Comparison of ENCODE assay signal across 9 cellular contexts in genomic region chr20:44720617-44720993, GRCh38. TPM values are rescaled to one million over a fixed set of nuclear protein-coding genes. Genes with fewer than 3 reads are reported as not detected.
DNase-seq lines count a peak whose midpoint lies in the region; ATAC-seq and TF ChIP-seq lines count a peak whose summit lies in the region.
"Had no signal": no experiment of that assay in that cellular context is flagged by ENCODE, and none has a peak within 500 bp of the region (broad histone marks: within the 10 kb centered on the region; RNA-seq: fewer than 3 reads in every experiment).

No MANE protein-coding gene starts in this region.

- H3K9ac ChIP-seq in BLaER1: no peak overlapping the region

- H3K9me2 ChIP-seq in OCI-LY7 (ENCODE audit: insufficient read depth, low read length) (no peaks in the 10 kb centered on the region), GM23338 (ENCODE audit: insufficient read depth) (no peaks in the 10 kb centered on the region)

- no peak for ATAC-seq in GM23338

- no peak for TF ChIP-seq CTCF in esophagus squamous epithelium (IDR thresholded peaks at IDR 0.05)
- TF ChIP-seq CTCF in osteoblast (IDR thresholded peaks at IDR 0.05; ENCODE audit: extremely low read depth, low read depth, low read length): no peak
- TF ChIP-seq CTCF in glutamatergic neuron (IDR thresholded peaks at IDR 0.05; ENCODE audit: partially characterized antibody, unreplicated experiment): no peak
- no peak for TF ChIP-seq CTCF in OCI-LY7 (conservative IDR thresholded peaks at IDR 0.05; ENCODE audit: low read length)
- TF ChIP-seq CTCF in GM23338 (conservative IDR thresholded peaks at IDR 0.05; ENCODE audit: low read depth in 2 of 2): no peak

- H3K9me3 ChIP-seq in BLaER1 (no peaks in the 10 kb centered on the region), esophagus squamous epithelium (no peaks in the 10 kb centered on the region), osteoblast (ENCODE audit: low read depth, low read length) (no peaks in the 10 kb centered on the region), OCI-LY7 (ENCODE audit: low read length) (no peaks in the 10 kb centered on the region)

- intact Hi-C loops in esophagus squamous epithelium (cut with DNase I): no loop called here
- intact Hi-C loops in OCI-LY7 (cut with micrococcal nuclease; ENCODE audit: unreplicated experiment): no loop called here

- no peaks in the 10 kb centered on the region for H3F3A ChIP-seq in GM23338 (replicated peaks; ENCODE audit: low read depth)

- peaks cover 27% of the 10 kb centered on the region for H3K4me1 ChIP-seq in BLaER1
- H3K4me1 ChIP-seq in esophagus squamous epithelium: peaks cover 35 to 67% (median 38%) of the 10 kb centered on the region in 3 donors
- peaks cover 36% of the 10 kb centered on the region for H3K4me1 ChIP-seq in osteoblast (ENCODE audit: insufficient read depth, low read length)
- H3K4me1 ChIP-seq in OCI-LY7 (ENCODE audit: insufficient read depth, low read length, poor library complexity, severe bottlenecking): no peaks in the 10 kb centered on the region
- H3K4me1 ChIP-seq in GM23338 (ENCODE audit: insufficient read depth): no peaks in the 10 kb centered on the region; the same call in 1 of the 2 replicates

- TF ChIP-seq POLR2A in esophagus squamous epithelium (IDR thresholded peaks at IDR 0.05): no peak

- H3K27ac ChIP-seq in BLaER1 (no peak overlapping the region), esophagus squamous epithelium (peak overlapping the region; percentile 43 to 91 (median 80)), osteoblast (ENCODE audit: low read depth, low read length) (peak overlapping the region; percentile 98), OCI-LY7 (ENCODE audit: low read depth, low read length, poor library complexity, severe bottlenecking) (no peak overlapping the region), GM23338 (ENCODE audit: low read depth) (no peak overlapping the region)

- H3K79me2 ChIP-seq in osteoblast (ENCODE audit: insufficient read depth, low read length) (no peaks in the 10 kb centered on the region), OCI-LY7 (ENCODE audit: insufficient read depth, low read depth, low read length) (no peaks in the 10 kb centered on the region), GM23338 (replicated peaks; ENCODE audit: insufficient read depth) (no peaks in the 10 kb centered on the region)

- H3K4me2 ChIP-seq in BLaER1 (peak overlapping the region; percentile 49), osteoblast (ENCODE audit: insufficient read depth, low read length) (peak overlapping the region; percentile 77), OCI-LY7 (ENCODE audit: low read length) (no peak overlapping the region), GM23338 (no peak overlapping the region)

- H4K20me1 ChIP-seq in BLaER1 (no peaks in the 10 kb centered on the region; the same call in 1 of the 2 replicates), osteoblast (ENCODE audit: insufficient read depth, low read length) (no peaks in the 10 kb centered on the region), OCI-LY7 (ENCODE audit: insufficient read depth, low read length) (no peaks in the 10 kb centered on the region), GM23338 (replicated peaks; ENCODE audit: insufficient read depth) (no peaks in the 10 kb centered on the region)

- CTCF ChIA-PET in OCI-LY7 (lab: Charles Lee; ENCODE audit: unreplicated experiment): no interaction called here

- H3K4me3 ChIP-seq in BLaER1 (no peak overlapping the region), esophagus squamous epithelium (no peak overlapping the region), osteoblast (ENCODE audit: insufficient read depth, low read length) (peak overlapping the region; percentile 8), OCI-LY7 (ENCODE audit: low read depth, low read length, poor library complexity, severe bottlenecking) (no peak overlapping the region), GM23338 (no peak overlapping the region)

- H3K4me1 Mint-ChIP-seq in glutamatergic neuron (ENCODE audit: low read depth, unreplicated experiment) (peaks cover 11% of the 10 kb centered on the region), GM23338 (peaks cover 4% of the 10 kb centered on the region; the same call in 2 of the 3 replicates)

- H3K27me3 ChIP-seq in BLaER1: no peaks in the 10 kb centered on the region
- no peaks in the 10 kb centered on the region for H3K27me3 ChIP-seq in esophagus squamous epithelium
- H3K27me3 ChIP-seq in osteoblast (ENCODE audit: insufficient read depth, low read length): no peaks in the 10 kb centered on the region
- H3K27me3 ChIP-seq in GM23338 (ENCODE audit: insufficient read depth): no peaks in the 10 kb centered on the region

- H2AFZ ChIP-seq in osteoblast (ENCODE audit: low read length) (no peak overlapping the region), OCI-LY7 (ENCODE audit: low read length) (no peak overlapping the region), GM23338 (no peak overlapping the region)

- DNase-seq in NCI-H69 (lab: John Stamatoyannopoulos, UW) (peak; percentile 50), esophagus squamous epithelium (lab: John Stamatoyannopoulos, UW) (no peak), osteoblast (ENCODE audit: insufficient read length, low spot score, missing footprints) (peak; percentile 96), glutamatergic neuron (no peak), DMS153 (lab: John Stamatoyannopoulos, UW) (no peak), OCI-LY7 (ENCODE audit: low spot score) (no peak), GM23338 (ENCODE audit: low spot score) (no peak)
- DNase-seq: activated CD4-positive, alpha-beta T cell treated with anti-CD3 and anti-CD28 coated beads for 48 hours had no signal

- H3K27ac Mint-ChIP-seq in glutamatergic neuron (ENCODE audit: unreplicated experiment): no peak overlapping the region
- no peak overlapping the region for H3K27ac Mint-ChIP-seq in GM23338

- no peak overlapping the region for H3K4me3 Mint-ChIP-seq in glutamatergic neuron (ENCODE audit: unreplicated experiment)
- no peak overlapping the region for H3K4me3 Mint-ChIP-seq in GM23338

- H3K27me3 Mint-ChIP-seq in glutamatergic neuron (ENCODE audit: unreplicated experiment): peaks cover 3% of the 10 kb centered on the region
- peaks cover 8% of the 10 kb centered on the region for H3K27me3 Mint-ChIP-seq in GM23338 (ENCODE audit: insufficient read depth, low read depth, poor library complexity)

- H3K36me3 ChIP-seq in BLaER1 (no peaks in the 10 kb centered on the region), esophagus squamous epithelium (no peaks in the 10 kb centered on the region), osteoblast (ENCODE audit: insufficient read depth, low read length) (no peaks in the 10 kb centered on the region), OCI-LY7 (ENCODE audit: insufficient read depth, low read length) (no peaks in the 10 kb centered on the region), GM23338 (ENCODE audit: insufficient read depth) (no peaks in the 10 kb centered on the region)

- H3K36me3 Mint-ChIP-seq in glutamatergic neuron (ENCODE audit: unreplicated experiment): no peaks in the 10 kb centered on the region
- H3K36me3 Mint-ChIP-seq in GM23338 (ENCODE audit: low read depth): no peaks in the 10 kb centered on the region

- H3K9me3 Mint-ChIP-seq in glutamatergic neuron (ENCODE audit: unreplicated experiment) (no peaks in the 10 kb centered on the region), GM23338 (no peaks in the 10 kb centered on the region)

- no TSS peak for BruUV-seq in OCI-LY7 (replicated peaks; lab: Mats Ljungman, UMichigan)

- 25 to 30% methylated on average over 1 to 7 of the region's 7 CpGs for WGBS in esophagus squamous epithelium, 2 donors

- POLR2A ChIA-PET in OCI-LY7 (lab: Charles Lee): interaction anchor here (0.7 kb wide), 1 partner anchor 30 kb away, joined by 5 read pairs; no protein-coding TSS in a partner anchor

TF ChIP-seq in GM23338, 12 proteins besides CTCF, POLR2A, EP300 and RAD21 (continues in another document):
- TF ChIP-seq ZNF114 (CRISPR knock-in tag; IDR thresholded peaks at IDR 0.05) (no peak), ZNF331 (CRISPR knock-in tag; IDR thresholded peaks at IDR 0.05; ENCODE audit: low read depth) (no peak), NANOG (IDR thresholded peaks at IDR 0.05; ENCODE audit: borderline replicate concordance) (no peak), EZH2 (IDR thresholded peaks at IDR 0.05; ENCODE audit: low read depth, unreplicated experiment) (no peak)

RNA-seq across cellular contexts. Expression of gene CCN5, which starts 5.4 kb away (rescaled TPM):
- 10 to 100 TPM in 3 of 4 donors, 1 to 10 TPM in 1; 6.7 to 83.9 (median 31.0) TPM for total RNA-seq in esophagus squamous epithelium
- 520 and 687 TPM in 2 replicates for total RNA-seq in osteoblast
- total RNA-seq in glutamatergic neuron (ENCODE audit: unreplicated experiment): not detected
- not detected in 2 replicates for total RNA-seq in OCI-LY7 (2014; rRNA removed; shearing (Covaris generic))
- not detected in 2 replicates for total RNA-seq in OCI-LY7 (2022)
- total RNA-seq in GM23338 (2014; rRNA removed; shearing (Covaris generic)): not detected in 2 replicates
- polyA plus RNA-seq in GM23338 (2016; fragmentation: Nextera tagmentation; extraction: Ambion mirVana): not detected in 2 replicates

RNA-seq across cellular contexts. Expression of gene KCNK15, which starts 25.1 kb away (rescaled TPM):
- total RNA-seq in esophagus squamous epithelium (1 to 10 TPM in 1 of 4 donors, under 1 TPM in 2, not detected in 1; 0.13 to 2.5 (median 0.23) TPM), osteoblast (81.3 and 121 TPM in 2 replicates), glutamatergic neuron (ENCODE audit: unreplicated experiment) (0.22 TPM), OCI-LY7 (2022) (not detected in 2 replicates)
- not detected in 2 replicates for total RNA-seq in OCI-LY7 (2014; rRNA removed; shearing (Covaris generic))
- 0.19 and 0.63 TPM in 2 replicates for total RNA-seq in GM23338 (2014; rRNA removed; shearing (Covaris generic))
- 3.3 and 4.3 TPM in 2 replicates for polyA plus RNA-seq in GM23338 (2016; fragmentation: Nextera tagmentation; extraction: Ambion mirVana)

Comparison
In these comparisons a context has a peak if more than half of its experiments do, and no peak if none do; other contexts are left out.
1. H3K27ac ChIP-seq: peak in esophagus squamous epithelium (4 of 4) and osteoblast (single experiment); none in BLaER1 (single experiment), OCI-LY7 (single experiment) and GM23338 (single experiment).
2. H3K4me2 ChIP-seq: peak in BLaER1 (single experiment) and osteoblast (single experiment); none in OCI-LY7 (single experiment) and GM23338 (single experiment).
3. DNase-seq: peak in NCI-H69 (single experiment) and osteoblast (single experiment); none in esophagus squamous epithelium (single experiment), glutamatergic neuron (single experiment), DMS153 (single experiment), OCI-LY7 (single experiment) and GM23338 (single experiment).
4. RNA of gene KCNK15, which starts 25.1 kb away (total RNA-seq): 81.3 to 121 TPM in osteoblast; 0.19 to 0.63 TPM in GM23338, 0.13 to 2.5 TPM in esophagus squamous epithelium, 0.22 TPM in glutamatergic neuron (single experiment) and not detected in OCI-LY7; every median in the first group is over 10 times any median in the second.